Comparison of ENCODE assay signal across 15 cellular contexts in genomic region chr11:120774591-120775386, GRCh38.
DNase-seq lines count a peak whose midpoint lies in the region; ATAC-seq and TF ChIP-seq lines count a peak whose summit lies in the region.
"Had no signal": no experiment of that assay in that cellular context is flagged by ENCODE, and none has a peak within 500 bp of the region (broad histone marks: within the 10 kb centered on the region; RNA-seq: fewer than 3 reads in every experiment).

No MANE protein-coding gene starts in this region.

- no peaks in the 10 kb centered on the region for H3K27me3 Mint-ChIP-seq in natural killer cell (ENCODE audit: low read depth in 2 of 2)

- H3K4me1 Mint-ChIP-seq in natural killer cell: peaks cover 24 to 39% of the 10 kb centered on the region in 2 donors
- H3K4me1 Mint-ChIP-seq: CD8-positive, alpha-beta memory T cell had no signal

- intact Hi-C loops in Right ventricle myocardium superior (cut with DNase I): no loop called here
- intact Hi-C loops in esophagus muscularis mucosa (cut with DNase I): no loop called here
- intact Hi-C loops in natural killer cell (cut with micrococcal nuclease): no loop called here
- intact Hi-C loops in vagina (cut with DNase I): no loop called here

- H3K4me1 ChIP-seq in right atrium auricular region (no peaks in the 10 kb centered on the region), esophagus muscularis mucosa (no peaks in the 10 kb centered on the region), vagina (no peaks in the 10 kb centered on the region)
- H3K4me1 ChIP-seq: Caco-2 had no signal

- H3K4me3 Mint-ChIP-seq in natural killer cell: no peak overlapping the region
- H3K4me3 Mint-ChIP-seq: CD8-positive, alpha-beta memory T cell had no signal

- no peak for ATAC-seq in Right ventricle myocardium superior (ENCODE audit: poor library complexity)
- peak; percentile 73 to 92 (median 91) for ATAC-seq in natural killer cell
- ATAC-seq: HepG2 had no signal

- DNase-seq in right atrium auricular region (ENCODE audit: low spot score) (peak; percentile 32), Right ventricle myocardium superior (no peak), esophagus muscularis mucosa (ENCODE audit: extremely low spot score) (peak; percentile 90), natural killer cell (no peak), vagina (ENCODE audit: extremely low spot score in 2 of 2) (peak; percentile 70 to 72), DMS 273 (lab: John Stamatoyannopoulos, UW; ENCODE audit: unreplicated experiment) (no peak), HuH-7 (ENCODE audit: low spot score) (no peak)
- DNase-seq in activated CD4-positive, CD25-positive, alpha-beta regulatory T cell treated with anti-CD3 and anti-CD28 coated beads, Interleukin-2, amount 50 U/mL, for 72 hours: no peak
- DNase-seq: 8988T; AML-193; CD8-positive, alpha-beta memory T cell; DMS 273 treated with DMSO at 0.1 percent for 48 hours had no signal

- H3K9me3 ChIP-seq in right atrium auricular region (no peaks in the 10 kb centered on the region), esophagus muscularis mucosa (no peaks in the 10 kb centered on the region), vagina (no peaks in the 10 kb centered on the region)

- H3K27ac Mint-ChIP-seq in natural killer cell: peak overlapping the region in 1 of 2 donors; percentile 87

- H3K36me3 ChIP-seq in right atrium auricular region (no peaks in the 10 kb centered on the region), esophagus muscularis mucosa (no peaks in the 10 kb centered on the region), vagina (no peaks in the 10 kb centered on the region)
- H3K36me3 ChIP-seq: BLaER1 had no signal

- H3K36me3 Mint-ChIP-seq in natural killer cell: no peaks in the 10 kb centered on the region
- H3K36me3 Mint-ChIP-seq: CD8-positive, alpha-beta memory T cell had no signal

- H3K27ac ChIP-seq in right atrium auricular region (no peak overlapping the region), esophagus muscularis mucosa (replicated peaks in 1 of 4) (no peak overlapping the region), vagina (no peak overlapping the region)
- H3K27ac ChIP-seq: BLaER1 had no signal

- no peaks in the 10 kb centered on the region for H3K9me3 Mint-ChIP-seq in natural killer cell
- H3K9me3 Mint-ChIP-seq: CD8-positive, alpha-beta memory T cell had no signal

- TF ChIP-seq POLR2A in esophagus muscularis mucosa (IDR thresholded peaks at IDR 0.05; ENCODE audit: low read depth) (no peak), vagina (IDR thresholded peaks at IDR 0.05) (no peak)

- no peak overlapping the region for H3K4me3 ChIP-seq in right atrium auricular region
- no peak overlapping the region for H3K4me3 ChIP-seq in esophagus muscularis mucosa
- no peak overlapping the region for H3K4me3 ChIP-seq in vagina
- H3K4me3 ChIP-seq: BLaER1 had no signal

- WGBS in esophagus muscularis mucosa: 88% methylated on average over 7 of the region's 7 CpGs

- TF ChIP-seq EP300 in esophagus muscularis mucosa (IDR thresholded peaks at IDR 0.05): no peak

- TF ChIP-seq CTCF in right atrium auricular region (IDR thresholded peaks at IDR 0.05): no peak
- no peak for TF ChIP-seq CTCF in esophagus muscularis mucosa (IDR thresholded peaks at IDR 0.05)
- TF ChIP-seq CTCF in natural killer cell (IDR thresholded peaks at IDR 0.05): no peak
- no peak for TF ChIP-seq CTCF in vagina (IDR thresholded peaks at IDR 0.05)

- H3K27me3 ChIP-seq in right atrium auricular region (no peaks in the 10 kb centered on the region), esophagus muscularis mucosa (peaks cover 0 to 32% (median 0%) of the 10 kb centered on the region in 4 donors), vagina (no peaks in the 10 kb centered on the region)
- H3K27me3 ChIP-seq: BLaER1 had no signal

Comparison
In these comparisons a context has a peak if more than half of its experiments do, and no peak if none do; other contexts are left out.
1. DNase-seq: peak in right atrium auricular region (single experiment), esophagus muscularis mucosa (single experiment) and vagina (2 of 2); none in Right ventricle myocardium superior (single experiment), natural killer cell (single experiment), DMS 273 (single experiment), activated CD4-positive, CD25-positive, alpha-beta regulatory T cell treated with anti-CD3 and anti-CD28 coated beads, Interleukin-2, amount 50 U/mL, for 72 hours (single experiment) and HuH-7 (single experiment).